In genomic region chr2:169823996-169824372, GRCh38 we compare ENCODE assay signal across 1 cellular context.
TF ChIP-seq lines count a peak whose summit lies in the region.

No MANE protein-coding gene starts in this region.

TF ChIP-seq in IMR-90, 13 proteins besides CTCF, POLR2A, EP300 and RAD21:
- TF ChIP-seq CHD1 (IDR thresholded peaks at IDR 0.05; ENCODE audit: low read depth, low read length) (no peak), CEBPB (IDR thresholded peaks at IDR 0.05; ENCODE audit: low read depth, low read length) (no peak), MAFK (IDR thresholded peaks at IDR 0.05; ENCODE audit: low read depth, low read length) (no peak), NFE2L2 (IDR thresholded peaks at IDR 0.05; ENCODE audit: low read depth, low read length) (no peak), MAZ (IDR thresholded peaks at IDR 0.05; ENCODE audit: borderline replicate concordance, low read depth, low read length) (no peak), SMC3 (IDR thresholded peaks at IDR 0.05; ENCODE audit: low read depth, low read length) (no peak), BHLHE40 (IDR thresholded peaks at IDR 0.05; ENCODE audit: low read depth, low read length) (no peak), USF2 (IDR thresholded peaks at IDR 0.05; ENCODE audit: low read depth, low read length) (no peak), RCOR1 (IDR thresholded peaks at IDR 0.05; ENCODE audit: insufficient replicate concordance, low read length) (no peak), ELK1 (IDR thresholded peaks at IDR 0.05; ENCODE audit: borderline replicate concordance, low read depth, low read length) (no peak), RFX5 (IDR thresholded peaks at IDR 0.05; ENCODE audit: low read depth, low read length) (no peak), FOS (IDR thresholded peaks at IDR 0.05; ENCODE audit: low read depth, low read length) (no peak), MXI1 (IDR thresholded peaks at IDR 0.05; ENCODE audit: borderline replicate concordance, low read depth, low read length) (no peak)
